In genomic region chr19:55312621-55313117, GRCh38 we compare ENCODE assay signal across 26 cellular contexts. TPM values are rescaled to one million over a fixed set of nuclear protein-coding genes. Genes with fewer than 3 reads are reported as not detected.
"Had no signal": no experiment of that assay in that cellular context is flagged by ENCODE, and none has a peak within 500 bp of the region (broad histone marks: within the 10 kb centered on the region; RNA-seq: fewer than 3 reads in every experiment).

No MANE protein-coding gene starts in this region.

- H3K9me3 ChIP-seq: sigmoid colon, transverse colon, vagina had no signal

- H3K9me3 Mint-ChIP-seq: activated naive CD4-positive, alpha-beta T cell treated with anti-CD3 and anti-CD28 coated beads, Interleukin-2, amount 50 U/mL, for 24 hours; brain; memory B cell; natural killer cell treated with Interleukin-12 subunit alpha and Interleukin-12 subunit beta and Interleukin-15 and Interleukin-18, amount 100 ng/mL, for 72 hours; stimulated activated naive B cell treated with anti-CD40 and anti-IgM and Interleukin-4, amounts not matched to agents 10 μg/mL and 1 μg/mL and 100 μg/mL, for 72 hours; T-helper 2 cell treated with Interferon-gamma antibody and Interleukin-4, amounts not matched to agents 5 μg/mL and 100 μg/mL, for 36 hours had no signal

- H3K4me3 Mint-ChIP-seq: activated CD8-positive, alpha-beta T cell treated with anti-CD3 and anti-CD28 coated beads, Interleukin-2, amount 10 ng/mL, durations not matched to agents 7 days and 5 days; activated naive CD4-positive, alpha-beta T cell treated with anti-CD3 and anti-CD28 coated beads, Interleukin-2, amount 50 U/mL, for 24 hours; brain; memory B cell; natural killer cell treated with Interleukin-12 subunit alpha and Interleukin-12 subunit beta and Interleukin-15 and Interleukin-18, amount 100 ng/mL, for 72 hours; stimulated activated naive B cell treated with anti-CD40 and anti-IgM and Interleukin-4, amounts not matched to agents 10 μg/mL and 1 μg/mL and 100 μg/mL, for 72 hours; T-helper 2 cell treated with Interferon-gamma antibody and Interleukin-4, amounts not matched to agents 5 μg/mL and 100 μg/mL, for 36 hours had no signal

- H3K4me2 ChIP-seq: smooth muscle cell had no signal

- DNase-seq: activated CD4-positive, alpha-beta T cell treated with anti-CD3 and anti-CD28 coated beads for 1 hour; activated CD4-positive, alpha-beta T cell treated with anti-CD3 and anti-CD28 coated beads, Interleukin-2, amount 50 U/mL, for 1 hour; activated CD8-positive, alpha-beta T cell treated with anti-CD3 and anti-CD28 coated beads, Interleukin-2, amount 10 ng/mL, durations not matched to agents 7 days and 5 days; activated gamma-delta T cell treated with Interleukin-2 at 50 U/mL for 16 hours; activated T-cell treated with anti-CD3 and anti-CD28 coated beads, Interleukin-2, amount 50 U/mL, for 1 hour; anterior cingulate cortex; caudate nucleus; dermis blood vessel endothelial cell; effector memory CD4-positive, alpha-beta T cell; foreskin keratinocyte; left cardiac atrium; sigmoid colon; stimulated activated CD4-positive, alpha-beta T cell treated with anti-CD3 and anti-CD28 coated beads, Interleukin-15, amount 100 ng/mL, for 24 hours; stimulated activated naive B cell treated with anti-CD40 and anti-IgM and Interleukin-4, amounts not matched to agents 10 μg/mL and 1 μg/mL and 100 μg/mL, for 72 hours; transverse colon; WERI-Rb-1 had no signal

- H3K36me3 Mint-ChIP-seq: activated naive CD4-positive, alpha-beta T cell treated with anti-CD3 and anti-CD28 coated beads, Interleukin-2, amount 50 U/mL, for 24 hours; natural killer cell treated with Interleukin-12 subunit alpha and Interleukin-12 subunit beta and Interleukin-15 and Interleukin-18, amount 100 ng/mL, for 72 hours had no signal

- H3K27ac ChIP-seq: foreskin keratinocyte, sigmoid colon, transverse colon, vagina, WERI-Rb-1 had no signal

- H3K27ac Mint-ChIP-seq: activated naive CD4-positive, alpha-beta T cell treated with anti-CD3 and anti-CD28 coated beads, Interleukin-2, amount 50 U/mL, for 24 hours; memory B cell; stimulated activated naive B cell treated with anti-CD40 and anti-IgM and Interleukin-4, amounts not matched to agents 10 μg/mL and 1 μg/mL and 100 μg/mL, for 72 hours; T-helper 2 cell treated with Interferon-gamma antibody and Interleukin-4, amounts not matched to agents 5 μg/mL and 100 μg/mL, for 36 hours had no signal

- H3K4me1 Mint-ChIP-seq: activated naive CD4-positive, alpha-beta T cell treated with anti-CD3 and anti-CD28 coated beads, Interleukin-2, amount 50 U/mL, for 24 hours; stimulated activated naive B cell treated with anti-CD40 and anti-IgM and Interleukin-4, amounts not matched to agents 10 μg/mL and 1 μg/mL and 100 μg/mL, for 72 hours had no signal

- H3K27me3 ChIP-seq: foreskin keratinocyte, sigmoid colon, transverse colon, vagina had no signal

- H3K4me3 ChIP-seq: sigmoid colon, smooth muscle cell, transverse colon, vagina had no signal

- ATAC-seq: activated CD8-positive, alpha-beta T cell treated with anti-CD3 and anti-CD28 coated beads, Interleukin-2, amount 10 ng/mL, durations not matched to agents 7 days and 5 days; foreskin keratinocyte; natural killer cell treated with Interleukin-12 subunit alpha and Interleukin-12 subunit beta and Interleukin-15 and Interleukin-18, amount 100 ng/mL, for 72 hours; stimulated activated naive B cell treated with anti-CD40 and anti-IgM and Interleukin-4, amounts not matched to agents 10 μg/mL and 1 μg/mL and 100 μg/mL, for 72 hours had no signal

- FAIRE-seq: islet of Langerhans, TTC549 had no signal

- H3K27me3 Mint-ChIP-seq: activated naive CD4-positive, alpha-beta T cell treated with anti-CD3 and anti-CD28 coated beads, Interleukin-2, amount 50 U/mL, for 24 hours; brain; natural killer cell treated with Interleukin-12 subunit alpha and Interleukin-12 subunit beta and Interleukin-15 and Interleukin-18, amount 100 ng/mL, for 72 hours; stimulated activated naive B cell treated with anti-CD40 and anti-IgM and Interleukin-4, amounts not matched to agents 10 μg/mL and 1 μg/mL and 100 μg/mL, for 72 hours had no signal

- H3K36me3 ChIP-seq: transverse colon, vagina had no signal

- H3K4me1 ChIP-seq: foreskin keratinocyte, sigmoid colon, transverse colon, vagina had no signal

RNA-seq across cellular contexts. Expression of gene TMEM150B, which starts 12.5 kb away (rescaled TPM):
- total RNA-seq: dermis blood vessel endothelial cell, foreskin keratinocyte, smooth muscle cell, temporal lobe, vagina had no signal
- polyA plus RNA-seq: foreskin keratinocyte, smooth muscle cell had no signal

RNA-seq across cellular contexts. Expression of gene COX6B2, which starts 41.9 kb away (rescaled TPM):
- total RNA-seq: dermis blood vessel endothelial cell; left cardiac atrium; natural killer cell treated with Interleukin-12 subunit alpha and Interleukin-12 subunit beta and Interleukin-15 and Interleukin-18, amount 100 ng/mL, for 72 hours had no signal
